ENCODE assay signal across 14 cellular contexts in the genomic region with DNA sequence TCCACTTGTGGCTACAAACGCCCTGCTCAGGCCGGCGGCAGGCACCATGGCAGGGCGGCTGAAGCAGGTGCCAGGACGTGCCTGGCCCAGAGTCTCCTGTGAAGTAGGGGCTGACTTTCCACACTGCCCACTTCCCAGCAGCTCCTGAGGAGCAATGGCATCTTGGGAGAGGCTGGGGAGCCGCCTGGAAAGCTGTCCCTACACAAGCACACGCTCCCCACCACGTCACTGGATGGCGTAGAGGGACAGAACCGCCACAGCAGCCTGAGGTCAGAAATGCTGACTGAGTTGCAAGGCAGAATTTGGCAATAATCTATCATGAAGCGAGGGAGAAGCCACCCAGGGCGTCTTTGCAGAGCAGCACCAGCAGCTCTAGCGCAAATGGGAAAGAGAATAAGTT.
A peak's percentile ranks its signal among the peaks of the same experiment; 100 is the strongest.
DNase-seq lines count a peak whose midpoint lies in the region; ATAC-seq and TF ChIP-seq lines count a peak whose summit lies in the region.
"Had no signal": no experiment of that assay in that cellular context is flagged by ENCODE, and none has a peak within 500 bp of the region (broad histone marks: within the 10 kb centered on the region; RNA-seq: fewer than 3 reads in every experiment).

No MANE protein-coding gene starts in this region.

- CTCF ChIA-PET in WTC11 (lab: Charles Lee) = no interaction called here

- TF ChIP-seq CTCF in WTC11 (IDR thresholded peaks at IDR 0.05) = no peak
- TF ChIP-seq CTCF in nephron progenitor cell (IDR thresholded peaks at IDR 0.05) = no peak
- TF ChIP-seq CTCF in progenitor cell of endocrine pancreas (IDR thresholded peaks at IDR 0.05; ENCODE audit: unreplicated experiment) = no peak
- TF ChIP-seq CTCF in chondrocyte (IDR thresholded peaks at IDR 0.05) = no peak

- H3K9me3 Mint-ChIP-seq in WTC11 (no peaks in the 10 kb centered on the region), nephron progenitor cell (no peaks in the 10 kb centered on the region), progenitor cell of endocrine pancreas (ENCODE audit: low read depth) (no peaks in the 10 kb centered on the region), chondrocyte (ENCODE audit: low read depth) (no peaks in the 10 kb centered on the region)
- H3K9me3 Mint-ChIP-seq: CD4-positive, alpha-beta T cell; H9 had no signal

- H3K4me1 Mint-ChIP-seq in WTC11 (no peaks in the 10 kb centered on the region), nephron progenitor cell (no peaks in the 10 kb centered on the region), progenitor cell of endocrine pancreas (ENCODE audit: low read depth) (no peaks in the 10 kb centered on the region), chondrocyte (ENCODE audit: low read depth) (no peaks in the 10 kb centered on the region)
- H3K4me1 Mint-ChIP-seq: H9 had no signal

- H3K27me3 Mint-ChIP-seq in WTC11 (ENCODE audit: low read depth) = no peaks in the 10 kb centered on the region
- no peaks in the 10 kb centered on the region for H3K27me3 Mint-ChIP-seq in nephron progenitor cell (ENCODE audit: low read depth, poor library complexity)
- H3K27me3 Mint-ChIP-seq in progenitor cell of endocrine pancreas = no peaks in the 10 kb centered on the region
- no peaks in the 10 kb centered on the region for H3K27me3 Mint-ChIP-seq in chondrocyte (ENCODE audit: low read depth)
- H3K27me3 Mint-ChIP-seq: CD4-positive, alpha-beta T cell had no signal

- H3K36me3 Mint-ChIP-seq in WTC11 (peaks cover 29% of the 10 kb centered on the region), nephron progenitor cell (ENCODE audit: low read depth) (peaks cover 29% of the 10 kb centered on the region), progenitor cell of endocrine pancreas (ENCODE audit: insufficient read depth) (peaks cover 18% of the 10 kb centered on the region), chondrocyte (ENCODE audit: low read depth) (peaks cover 10% of the 10 kb centered on the region)

- POLR2A ChIA-PET in WTC11 (lab: Charles Lee) = no interaction called here

- DNase-seq in activated effector memory CD4-positive, alpha-beta T cell treated with anti-CD3 and anti-CD28 coated beads, Interleukin-2, amount 50 U/mL, for 16 hours = peak; percentile 25
- DNase-seq in activated effector memory CD4-positive, alpha-beta T cell treated with Interleukin-2 at 50 U/mL for 16 hours = no peak
- no peak for DNase-seq in WTC11 (ENCODE audit: low spot score)
- no peak for DNase-seq in nephron progenitor cell
- DNase-seq in progenitor cell of endocrine pancreas (ENCODE audit: low spot score, unreplicated experiment) = no peak
- DNase-seq in NCI-H1105 treated with DMSO at 0.1 percent for 48 hours (lab: John Stamatoyannopoulos, UW) = no peak
- DNase-seq in chondrocyte (ENCODE audit: low spot score) = no peak
- no peak for DNase-seq in activated CD4-positive, CD25-positive, alpha-beta regulatory T cell treated with anti-CD3 and anti-CD28 coated beads, Interleukin-2, amount 50 U/mL, for 72 hours
- DNase-seq: AML-193; Caco-2; CD4-positive, alpha-beta T cell; GM23248; H9 had no signal

- H3K4me3 Mint-ChIP-seq in WTC11 = no peak overlapping the region
- no peak overlapping the region for H3K4me3 Mint-ChIP-seq in nephron progenitor cell
- no peak overlapping the region for H3K4me3 Mint-ChIP-seq in progenitor cell of endocrine pancreas (ENCODE audit: low read depth)
- no peak overlapping the region for H3K4me3 Mint-ChIP-seq in chondrocyte (ENCODE audit: unreplicated experiment)
- H3K4me3 Mint-ChIP-seq: CD4-positive, alpha-beta T cell; H9 had no signal

- H3K27ac Mint-ChIP-seq in WTC11 (peak overlapping the region; percentile 80), nephron progenitor cell (peak overlapping the region; percentile 29), progenitor cell of endocrine pancreas (peak overlapping the region; percentile 33), chondrocyte (ENCODE audit: unreplicated experiment) (no peak overlapping the region)
- H3K27ac Mint-ChIP-seq: CD4-positive, alpha-beta T cell had no signal

- no peak for ATAC-seq in WTC11
- ATAC-seq: A549 had no signal

TF ChIP-seq in WTC11, 78 proteins besides CTCF, POLR2A, EP300 and RAD21:
- TF ChIP-seq, protein P1, sequence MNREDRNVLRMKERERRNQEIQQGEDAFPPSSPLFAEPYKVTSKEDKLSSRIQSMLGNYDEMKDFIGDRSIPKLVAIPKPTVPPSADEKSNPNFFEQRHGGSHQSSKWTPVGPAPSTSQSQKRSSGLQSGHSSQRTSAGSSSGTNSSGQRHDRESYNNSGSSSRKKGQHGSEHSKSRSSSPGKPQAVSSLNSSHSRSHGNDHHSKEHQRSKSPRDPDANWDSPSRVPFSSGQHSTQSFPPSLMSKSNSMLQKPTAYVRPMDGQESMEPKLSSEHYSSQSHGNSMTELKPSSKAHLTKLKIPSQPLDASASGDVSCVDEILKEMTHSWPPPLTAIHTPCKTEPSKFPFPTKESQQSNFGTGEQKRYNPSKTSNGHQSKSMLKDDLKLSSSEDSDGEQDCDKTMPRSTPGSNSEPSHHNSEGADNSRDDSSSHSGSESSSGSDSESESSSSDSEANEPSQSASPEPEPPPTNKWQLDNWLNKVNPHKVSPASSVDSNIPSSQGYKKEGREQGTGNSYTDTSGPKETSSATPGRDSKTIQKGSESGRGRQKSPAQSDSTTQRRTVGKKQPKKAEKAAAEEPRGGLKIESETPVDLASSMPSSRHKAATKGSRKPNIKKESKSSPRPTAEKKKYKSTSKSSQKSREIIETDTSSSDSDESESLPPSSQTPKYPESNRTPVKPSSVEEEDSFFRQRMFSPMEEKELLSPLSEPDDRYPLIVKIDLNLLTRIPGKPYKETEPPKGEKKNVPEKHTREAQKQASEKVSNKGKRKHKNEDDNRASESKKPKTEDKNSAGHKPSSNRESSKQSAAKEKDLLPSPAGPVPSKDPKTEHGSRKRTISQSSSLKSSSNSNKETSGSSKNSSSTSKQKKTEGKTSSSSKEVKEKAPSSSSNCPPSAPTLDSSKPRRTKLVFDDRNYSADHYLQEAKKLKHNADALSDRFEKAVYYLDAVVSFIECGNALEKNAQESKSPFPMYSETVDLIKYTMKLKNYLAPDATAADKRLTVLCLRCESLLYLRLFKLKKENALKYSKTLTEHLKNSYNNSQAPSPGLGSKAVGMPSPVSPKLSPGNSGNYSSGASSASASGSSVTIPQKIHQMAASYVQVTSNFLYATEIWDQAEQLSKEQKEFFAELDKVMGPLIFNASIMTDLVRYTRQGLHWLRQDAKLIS (CRISPR knock-in tag; IDR thresholded peaks at IDR 0.05; ENCODE audit: borderline replicate concordance) = no peak
- TF ChIP-seq HMGXB4 (CRISPR knock-in tag; IDR thresholded peaks at IDR 0.05) (no peak), ZNF317 (CRISPR knock-in tag; IDR thresholded peaks at IDR 0.05; ENCODE audit: borderline replicate concordance, low read depth) (no peak)
